ENCODE assay signal across 26 cellular contexts in genomic region chr5:119077444-119077843, GRCh38.
"Had no signal": no experiment of that assay in that cellular context is flagged by ENCODE, and none has a peak within 500 bp of the region (broad histone marks: within the 10 kb centered on the region; RNA-seq: fewer than 3 reads in every experiment).

No MANE protein-coding gene starts in this region.

- H3K4me3 Mint-ChIP-seq: mesothelial cell of epicardium; naive thymus-derived CD4-positive, alpha-beta T cell; natural killer cell treated with Interleukin-12 subunit alpha and Interleukin-12 subunit beta and Interleukin-15 and Interleukin-18, amount 100 ng/mL, for 72 hours; stimulated activated memory B cell treated with anti-CD40 and anti-IgM and Interleukin-4, amounts not matched to agents 10 μg/mL and 1 μg/mL and 100 μg/mL, for 72 hours; stimulated activated naive CD8-positive, alpha-beta T cell treated with anti-CD3 and anti-CD28 coated beads, Interleukin-15, amount 100 ng/mL, for 72 hours had no signal

- H3K27ac ChIP-seq: left ventricle myocardium inferior, ovary, right atrium auricular region, right lobe of liver, testis, thyroid gland, upper lobe of right lung had no signal

- H3K27ac Mint-ChIP-seq: naive thymus-derived CD4-positive, alpha-beta T cell; natural killer cell treated with Interleukin-12 subunit alpha and Interleukin-12 subunit beta and Interleukin-15 and Interleukin-18, amount 100 ng/mL, for 72 hours; stimulated activated memory B cell treated with anti-CD40 and anti-IgM and Interleukin-4, amounts not matched to agents 10 μg/mL and 1 μg/mL and 100 μg/mL, for 72 hours; stimulated activated naive CD8-positive, alpha-beta T cell treated with anti-CD3 and anti-CD28 coated beads, Interleukin-15, amount 100 ng/mL, for 72 hours had no signal

- H3K4me3 ChIP-seq: left ventricle myocardium inferior, lung, mucosa of descending colon, ovary, right atrium auricular region, right lobe of liver, smooth muscle cell, testis, thyroid gland, upper lobe of right lung had no signal

- H3K27me3 Mint-ChIP-seq: naive thymus-derived CD4-positive, alpha-beta T cell; natural killer cell treated with Interleukin-12 subunit alpha and Interleukin-12 subunit beta and Interleukin-15 and Interleukin-18, amount 100 ng/mL, for 72 hours; progenitor cell of endocrine pancreas; stimulated activated memory B cell treated with anti-CD40 and anti-IgM and Interleukin-4, amounts not matched to agents 10 μg/mL and 1 μg/mL and 100 μg/mL, for 72 hours; stimulated activated naive CD8-positive, alpha-beta T cell treated with anti-CD3 and anti-CD28 coated beads, Interleukin-15, amount 100 ng/mL, for 72 hours had no signal

- DNase-seq: islet precursor cell; left ventricle myocardium inferior; mesendoderm; mucosa of descending colon; naive thymus-derived CD4-positive, alpha-beta T cell; ovary; right lobe of liver; stimulated activated CD4-positive, alpha-beta T cell treated with anti-CD3 and anti-CD28 coated beads, Interleukin-1b, Interleukin-23, amount 100 ng/mL, for 48 hours; stimulated activated CD4-positive, alpha-beta T cell treated with anti-CD3 and anti-CD28 coated beads, Interleukin-2, amount 100 ng/mL, for 48 hours; stimulated activated CD4-positive, alpha-beta T cell treated with anti-CD3 and anti-CD28 coated beads, Interleukin-4, amount 100 ng/mL, for 4 hours; stimulated activated CD8-positive, alpha-beta memory T cell treated with anti-CD3 and anti-CD28 coated beads, Interleukin-4, amount 100 ng/mL, for 48 hours; stimulated activated naive CD4-positive, alpha-beta T cell treated with Interleukin-2 at 50 U/mL for 16 hours; stimulated activated naive CD8-positive, alpha-beta T cell treated with anti-CD3 and anti-CD28 coated beads, Interleukin-15, amount 100 ng/mL, for 72 hours; substantia nigra; testis; thyroid gland; trophoblast cell; upper lobe of right lung had no signal

- ATAC-seq: mucosa of descending colon; naive thymus-derived CD4-positive, alpha-beta T cell; natural killer cell treated with Interleukin-12 subunit alpha and Interleukin-12 subunit beta and Interleukin-15 and Interleukin-18, amount 100 ng/mL, for 72 hours; right lobe of liver; stimulated activated memory B cell treated with anti-CD40 and anti-IgM and Interleukin-4, amounts not matched to agents 10 μg/mL and 1 μg/mL and 100 μg/mL, for 72 hours; stimulated activated naive CD8-positive, alpha-beta T cell treated with anti-CD3 and anti-CD28 coated beads, Interleukin-15, amount 100 ng/mL, for 72 hours; upper lobe of right lung had no signal

- H3K36me3 ChIP-seq: left ventricle myocardium inferior, ovary, right atrium auricular region, right lobe of liver, thyroid gland, upper lobe of right lung had no signal

- H3K9me3 ChIP-seq: left ventricle myocardium inferior, mucosa of descending colon, ovary, right atrium auricular region, right lobe of liver, testis, thyroid gland, upper lobe of right lung had no signal

- H3K27me3 ChIP-seq: ovary, right atrium auricular region, right lobe of liver, testis, thyroid gland, upper lobe of right lung had no signal

- H3K9me3 Mint-ChIP-seq: mesothelial cell of epicardium; naive thymus-derived CD4-positive, alpha-beta T cell; natural killer cell treated with Interleukin-12 subunit alpha and Interleukin-12 subunit beta and Interleukin-15 and Interleukin-18, amount 100 ng/mL, for 72 hours; stimulated activated memory B cell treated with anti-CD40 and anti-IgM and Interleukin-4, amounts not matched to agents 10 μg/mL and 1 μg/mL and 100 μg/mL, for 72 hours; stimulated activated naive CD8-positive, alpha-beta T cell treated with anti-CD3 and anti-CD28 coated beads, Interleukin-15, amount 100 ng/mL, for 72 hours had no signal

- FAIRE-seq: urothelium cell line had no signal
